8 cellular contexts compared by ENCODE assay signal in the genomic region with DNA sequence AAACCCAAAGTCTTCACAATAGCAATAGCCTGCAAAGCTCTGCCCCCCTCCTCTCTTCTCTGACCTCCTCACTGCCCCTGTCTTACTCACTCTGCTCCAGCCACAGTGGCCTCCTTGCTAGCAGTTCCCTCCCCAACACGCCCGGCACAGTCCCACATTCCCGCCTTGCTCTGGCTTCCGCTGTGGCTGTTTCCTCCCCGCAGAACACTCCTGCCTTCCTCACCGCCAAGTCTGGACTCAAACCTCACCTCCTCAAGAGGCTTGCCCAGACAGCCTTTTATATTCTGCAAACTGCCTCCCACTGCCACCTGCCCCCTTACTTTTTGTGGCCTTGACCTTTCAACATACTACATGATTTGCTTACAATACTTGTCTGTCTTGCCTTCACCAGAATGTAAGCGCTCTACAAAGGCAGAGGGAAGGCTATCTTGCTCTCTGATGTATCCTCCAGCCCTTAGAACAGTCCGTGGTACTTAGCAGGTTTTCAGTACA. TPM values are rescaled to one million over a fixed set of nuclear protein-coding genes. Genes with fewer than 3 reads are reported as not detected.
DNase-seq lines count a peak whose midpoint lies in the region; ATAC-seq and TF ChIP-seq lines count a peak whose summit lies in the region.

No MANE protein-coding gene starts in this region.

- H3K4me1 Mint-ChIP-seq in memory B cell = peaks cover 27% of the 10 kb centered on the region

- DNase-seq in DND-41 = no peak
- DNase-seq in HEK293T (ENCODE audit: extremely low spot score) = peak; percentile 62
- DNase-seq in RKO (ENCODE audit: low spot score) = peak; percentile 58
- peak; percentile 33 for DNase-seq in dermis blood vessel endothelial cell
- DNase-seq in memory B cell (ENCODE audit: low spot score in 2 of 2) = no peak
- peak in 1 of 2 donors; percentile 41 for DNase-seq in upper lobe of left lung
- no peak for DNase-seq in effector CD8-positive, alpha-beta T cell (lab: John Stamatoyannopoulos, UW)
- DNase-seq in NCI-H1436 (lab: John Stamatoyannopoulos, UW) = no peak

- H3K36me3 Mint-ChIP-seq in memory B cell = peaks cover 4% of the 10 kb centered on the region

- H3K4me3 Mint-ChIP-seq in memory B cell = peak overlapping the region; percentile 90

- H3K9me3 ChIP-seq in DND-41 (ENCODE audit: insufficient read depth, low read length, severe bottlenecking) (no peaks in the 10 kb centered on the region), upper lobe of left lung (no peaks in the 10 kb centered on the region)

- no peaks in the 10 kb centered on the region for H3K9me3 Mint-ChIP-seq in memory B cell

- POLR2A ChIA-PET in HEK293T (lab: Yijun Ruan, JAX) = interaction anchor here (0.6 to 2.9 kb wide), 22 partner anchors 8 to 248 kb away, joined by 3 to 35 read pairs (median 4); a partner anchor contains a TSS

- ATAC-seq in DND-41 (ENCODE audit: insufficient read depth, low read depth) (peak; percentile 44), memory B cell (ENCODE audit: low read depth) (no peak), upper lobe of left lung (ENCODE audit: low FRiP score in 2 of 2) (peak; percentile 76 to 81)

- H3K27ac Mint-ChIP-seq in memory B cell = peak overlapping the region; percentile 86

- H3K27me3 ChIP-seq in DND-41 (ENCODE audit: insufficient read depth, low read length, poor library complexity) (no peaks in the 10 kb centered on the region), upper lobe of left lung (no peaks in the 10 kb centered on the region)

- TF ChIP-seq CTCF in DND-41 (IDR thresholded peaks at IDR 0.05; ENCODE audit: borderline replicate concordance, extremely low read depth, low read length, poor library complexity, severe bottlenecking) = no peak
- TF ChIP-seq CTCF in upper lobe of left lung (IDR thresholded peaks at IDR 0.05) = no peak

- 23 to 29% methylated on average over 8 of the region's 8 CpGs for WGBS in upper lobe of left lung, 2 donors

- CTCF ChIA-PET in HEK293T (lab: Yijun Ruan, JAX) = interaction anchor here (2.8 kb wide), 1 partner anchor 12 kb away, joined by 13 read pairs; no protein-coding TSS in a partner anchor

- peaks cover 30% of the 10 kb centered on the region for H3K4me1 ChIP-seq in DND-41 (ENCODE audit: insufficient read depth, low read length)
- peaks cover 11 to 24% (median 21%) of the 10 kb centered on the region in 4 donors for H3K4me1 ChIP-seq in upper lobe of left lung

- H2AFZ ChIP-seq in DND-41 (ENCODE audit: low read depth, low read length) = peak overlapping the region; percentile 94

- H3K9ac ChIP-seq in DND-41 (ENCODE audit: low read depth, low read length) = peak overlapping the region; percentile 90

- no peaks in the 10 kb centered on the region for H4K20me1 ChIP-seq in DND-41 (ENCODE audit: insufficient read depth, low read length)

- peaks cover 12% of the 10 kb centered on the region for H3K79me2 ChIP-seq in DND-41 (ENCODE audit: insufficient read depth, low read length)

- H3K27ac ChIP-seq in DND-41 (ENCODE audit: low read length) (peak overlapping the region; percentile 85), upper lobe of left lung (peak overlapping the region; percentile 61 to 87 (median 82))

- TF ChIP-seq POLR2A in upper lobe of left lung (IDR thresholded peaks at IDR 0.05) = no peak

- H3K4me2 ChIP-seq in DND-41 (ENCODE audit: insufficient read depth, low read length) = peak overlapping the region; percentile 88

- H3K4me3 ChIP-seq in DND-41 (ENCODE audit: low read depth in 1 of 2, low read length in 2 of 2) (peak overlapping the region; percentile 83 to 98), upper lobe of left lung (peak overlapping the region; percentile 63 to 98 (median 88))

- H3K36me3 ChIP-seq in DND-41 (ENCODE audit: insufficient read depth, low read length) (peaks cover 25% of the 10 kb centered on the region), upper lobe of left lung (peaks cover 0 to 17% (median 7%) of the 10 kb centered on the region in 4 donors)

- TF ChIP-seq EP300 in upper lobe of left lung (IDR thresholded peaks at IDR 0.05) = no peak

- no peaks in the 10 kb centered on the region for H3K27me3 Mint-ChIP-seq in memory B cell

TF ChIP-seq in HEK293T, 16 proteins besides CTCF, POLR2A, EP300 and RAD21:
- no peak for TF ChIP-seq FOXA1 (IDR thresholded peaks at IDR 0.05)
- no peak for TF ChIP-seq NFRKB (IDR thresholded peaks at IDR 0.05)
- TF ChIP-seq L3MBTL2 (conservative IDR thresholded peaks at IDR 0.05) = peak; percentile 45
- TF ChIP-seq, protein P1, sequence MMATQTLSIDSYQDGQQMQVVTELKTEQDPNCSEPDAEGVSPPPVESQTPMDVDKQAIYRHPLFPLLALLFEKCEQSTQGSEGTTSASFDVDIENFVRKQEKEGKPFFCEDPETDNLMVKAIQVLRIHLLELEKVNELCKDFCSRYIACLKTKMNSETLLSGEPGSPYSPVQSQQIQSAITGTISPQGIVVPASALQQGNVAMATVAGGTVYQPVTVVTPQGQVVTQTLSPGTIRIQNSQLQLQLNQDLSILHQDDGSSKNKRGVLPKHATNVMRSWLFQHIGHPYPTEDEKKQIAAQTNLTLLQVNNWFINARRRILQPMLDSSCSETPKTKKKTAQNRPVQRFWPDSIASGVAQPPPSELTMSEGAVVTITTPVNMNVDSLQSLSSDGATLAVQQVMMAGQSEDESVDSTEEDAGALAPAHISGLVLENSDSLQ (IDR thresholded peaks at IDR 0.05) = no peak
- no peak for TF ChIP-seq ELF4 (IDR thresholded peaks at IDR 0.05)

RNA-seq across cellular contexts. Expression of a gene that starts 0.4 kb away (rescaled TPM):
- 47.0 and 89.3 TPM in 2 replicates for total RNA-seq in dermis blood vessel endothelial cell
- total RNA-seq in upper lobe of left lung = 10 to 100 TPM; 21.0 to 40.6 (median 30.2) TPM

RNA-seq across cellular contexts. Expression of a gene that starts 16.3 kb away (rescaled TPM):
- 32.5 and 46.0 TPM in 2 replicates for total RNA-seq in dermis blood vessel endothelial cell
- total RNA-seq in upper lobe of left lung = 100 to 1,000 TPM in 5 of 6 donors, 10 to 100 TPM in 1; 82.8 to 155 (median 130) TPM

RNA-seq across cellular contexts. Expression of a gene that starts 17.2 kb away (rescaled TPM):
- total RNA-seq in dermis blood vessel endothelial cell = 41.0 and 57.0 TPM in 2 replicates
- total RNA-seq in upper lobe of left lung = 100 to 1,000 TPM in 1 of 6 donors, 10 to 100 TPM in 5; 49.3 to 122 (median 71.5) TPM

RNA-seq across cellular contexts. Expression of a gene that starts 46.5 kb away (rescaled TPM):
- total RNA-seq in dermis blood vessel endothelial cell = 31.0 and 39.3 TPM in 2 replicates
- 100 to 1,000 TPM in 1 of 6 donors, 10 to 100 TPM in 5; 40.6 to 158 (median 65.0) TPM for total RNA-seq in upper lobe of left lung

RNA-seq across cellular contexts. Expression of a gene that starts 48.4 kb away (rescaled TPM):
- 47.5 and 79.2 TPM in 2 replicates for total RNA-seq in dermis blood vessel endothelial cell
- total RNA-seq in upper lobe of left lung = 100 to 1,000 TPM in 2 of 6 donors, 10 to 100 TPM in 4; 50.9 to 168 (median 93.0) TPM

Comparison
In these comparisons a context has a peak if more than half of its experiments do, and no peak if none do; other contexts are left out.
1. DNase-seq: peak in HEK293T (single experiment), RKO (single experiment) and dermis blood vessel endothelial cell (single experiment); none in DND-41 (single experiment), memory B cell (0 of 2), effector CD8-positive, alpha-beta T cell (single experiment) and NCI-H1436 (single experiment).